17 cellular contexts compared by ENCODE assay signal in genomic region chr20:64051532-64052325, GRCh38. TPM values are rescaled to one million over a fixed set of nuclear protein-coding genes. Genes with fewer than 3 reads are reported as not detected.
DNase-seq lines count a peak whose midpoint lies in the region; FAIRE-seq and TF ChIP-seq lines count a peak whose summit lies in the region.
"Had no signal": no experiment of that assay in that cellular context is flagged by ENCODE, and none has a peak within 500 bp of the region (broad histone marks: within the 10 kb centered on the region; RNA-seq: fewer than 3 reads in every experiment).

No MANE protein-coding gene starts in this region.

- H3K9me3 Mint-ChIP-seq in type B pancreatic cell: no peaks in the 10 kb centered on the region
- H3K9me3 Mint-ChIP-seq: activated CD8-positive, alpha-beta T cell treated with anti-CD3 and anti-CD28 coated beads for 36 hours; activated T-helper 2 cell treated with anti-CD3 and anti-CD28 coated beads, Interferon-gamma antibody, Interleukin-2, Interleukin-4, amounts not matched to agents 10 μg/mL and 5 μg/mL and 100 μg/mL, durations not matched to agents 14 hours and 24 hours and 36 hours; mesothelial cell of epicardium had no signal

- 58 to 83% methylated on average over 15 of the region's 15 CpGs for WGBS in sigmoid colon, 2 donors

- peaks cover 0 to 31% (median 6%) of the 10 kb centered on the region in 11 experiments; a peak in 10 of 22 replicates for H4K20me1 ChIP-seq in BLaER1 treated with 17β-estradiol and CSF1 and Interleukin-3, amounts not matched to agents 10 nM and 100 nM

- no peak overlapping the region for H3K4me3 Mint-ChIP-seq in type B pancreatic cell
- H3K4me3 Mint-ChIP-seq: activated CD8-positive, alpha-beta T cell treated with anti-CD3 and anti-CD28 coated beads for 36 hours; mesothelial cell of epicardium had no signal

- FAIRE-seq in kidney (lab: Jason Lieb, UNC) (no peak), D721Med (lab: Jason Lieb, UNC) (no peak)

- H3K4me1 ChIP-seq in BLaER1 treated with 17β-estradiol and CSF1 and Interleukin-3, amounts not matched to agents 10 nM and 100 nM: peaks cover 30 to 83% (median 74%) of the 10 kb centered on the region in 10 experiments
- H3K4me1 ChIP-seq in kidney (ENCODE audit: control insufficient read depth in 1 of 2, insufficient read depth in 1 of 2, low read depth in 1 of 2, low read length in 2 of 2) (peaks cover 0 to 19% of the 10 kb centered on the region in 2 donors), sigmoid colon (peaks cover 0 to 21% (median 16%) of the 10 kb centered on the region in 4 donors)

- H3K9ac ChIP-seq in BLaER1 treated with 17β-estradiol and CSF1 and Interleukin-3, amounts not matched to agents 10 nM and 100 nM: no peak overlapping the region
- no peak overlapping the region for H3K9ac ChIP-seq in kidney (ENCODE audit: low read length in 2 of 2)

- intact Hi-C loops in kidney (cut with DNase I) (no loop called here), sigmoid colon (cut with DNase I) (no loop called here)

- no peak for TF ChIP-seq POLR2A in sigmoid colon (IDR thresholded peaks at IDR 0.05)

- H3K27ac Mint-ChIP-seq in type B pancreatic cell: no peak overlapping the region
- H3K27ac Mint-ChIP-seq: activated CD8-positive, alpha-beta T cell treated with anti-CD3 and anti-CD28 coated beads for 36 hours; activated T-helper 2 cell treated with anti-CD3 and anti-CD28 coated beads, Interferon-gamma antibody, Interleukin-2, Interleukin-4, amounts not matched to agents 10 μg/mL and 5 μg/mL and 100 μg/mL, durations not matched to agents 14 hours and 24 hours and 36 hours; mesothelial cell of epicardium had no signal

- peaks cover 13% of the 10 kb centered on the region for H3K4me1 Mint-ChIP-seq in type B pancreatic cell (ENCODE audit: unreplicated experiment)

- H3K36me3 Mint-ChIP-seq in type B pancreatic cell: no peaks in the 10 kb centered on the region
- H3K36me3 Mint-ChIP-seq: mesothelial cell of epicardium had no signal

- no peak for TF ChIP-seq EP300 in sigmoid colon (IDR thresholded peaks at IDR 0.05)

- H3K36me3 ChIP-seq in BLaER1 treated with 17β-estradiol and CSF1 and Interleukin-3, amounts not matched to agents 10 nM and 100 nM: no peaks in the 10 kb centered on the region
- H3K36me3 ChIP-seq in kidney (ENCODE audit: control insufficient read depth in 1 of 2, insufficient read depth in 2 of 2, low read length in 2 of 2) (no peaks in the 10 kb centered on the region), sigmoid colon (no peaks in the 10 kb centered on the region)
- H3K36me3 ChIP-seq: tibial nerve had no signal

- H3K9me3 ChIP-seq in BLaER1 treated with 17β-estradiol and CSF1 and Interleukin-3, amounts not matched to agents 10 nM and 100 nM (replicated peaks in 1 of 11): no peaks in the 10 kb centered on the region
- H3K9me3 ChIP-seq in kidney (ENCODE audit: control insufficient read depth in 1 of 2, low read length in 2 of 2): no peaks in the 10 kb centered on the region
- H3K9me3 ChIP-seq in sigmoid colon: no peaks in the 10 kb centered on the region
- H3K9me3 ChIP-seq: Caco-2, tibial nerve had no signal

- H3K27me3 ChIP-seq in BLaER1 treated with 17β-estradiol and CSF1 and Interleukin-3, amounts not matched to agents 10 nM and 100 nM: peaks cover 61 to 88% (median 76%) of the 10 kb centered on the region in 11 experiments
- H3K27me3 ChIP-seq in sigmoid colon: peaks cover 41 to 94% (median 84%) of the 10 kb centered on the region in 3 donors

- peaks cover 42% of the 10 kb centered on the region for H3K27me3 Mint-ChIP-seq in type B pancreatic cell

- no peak overlapping the region for H3K27ac ChIP-seq in BLaER1 treated with 17β-estradiol and CSF1 and Interleukin-3, amounts not matched to agents 10 nM and 100 nM
- H3K27ac ChIP-seq in coronary artery: peak overlapping the region; percentile 52 to 79
- H3K27ac ChIP-seq in kidney (ENCODE audit: low read depth in 2 of 2, low read length in 2 of 2): peak overlapping the region; percentile 78 to 86
- H3K27ac ChIP-seq in sigmoid colon: peak overlapping the region; percentile 47 to 70 (median 60)

- DNase-seq in coronary artery (ENCODE audit: low spot score) (no peak), kidney (peak; percentile 92), sigmoid colon (no peak), type B pancreatic cell (ENCODE audit: extremely low spot score, unreplicated experiment) (no peak), D721Med (ENCODE audit: insufficient read length, low spot score) (no peak), putamen (ENCODE audit: low spot score) (no peak)
- DNase-seq in stimulated activated CD4-positive, alpha-beta T cell treated with anti-CD3 and anti-CD28 coated beads, Interleukin-2, amount 100 ng/mL, for 24 hours: no peak
- DNase-seq: ACHN; activated CD8-positive, alpha-beta T cell treated with anti-CD3 and anti-CD28 coated beads for 36 hours; anterior cingulate cortex; Caco-2; MM.1S; occipital lobe had no signal

- H3K4me3 ChIP-seq in BLaER1 treated with 17β-estradiol and CSF1 and Interleukin-3, amounts not matched to agents 10 nM and 100 nM: no peak overlapping the region
- H3K4me3 ChIP-seq in coronary artery (peak overlapping the region; percentile 69), kidney (ENCODE audit: low read length in 2 of 2) (no peak overlapping the region), sigmoid colon (no peak overlapping the region)
- H3K4me3 ChIP-seq: tibial nerve had no signal

- TF ChIP-seq CTCF in coronary artery (IDR thresholded peaks at IDR 0.05): no peak
- TF ChIP-seq CTCF in kidney (IDR thresholded peaks at IDR 0.05; ENCODE audit: borderline replicate concordance, extremely low read depth, insufficient read depth): no peak
- TF ChIP-seq CTCF in sigmoid colon (IDR thresholded peaks at IDR 0.05): no peak
- no peak for TF ChIP-seq CTCF in type B pancreatic cell (conservative IDR thresholded peaks at IDR 0.05)
- TF ChIP-seq CTCF in D721Med (IDR thresholded peaks at IDR 0.05; ENCODE audit: insufficient read depth, missing control alignments): no peak

- peak overlapping the region in 8 of 11 experiments; percentile 4 to 98 (median 90); a peak in 15 of 22 replicates for H3K4me2 ChIP-seq in BLaER1 treated with 17β-estradiol and CSF1 and Interleukin-3, amounts not matched to agents 10 nM and 100 nM

RNA-seq across cellular contexts. Expression of gene SOX18, which starts 2.3 kb away (rescaled TPM):
- total RNA-seq in kidney (56.7 TPM), sigmoid colon (1 to 10 TPM; 1.8 to 5.5 (median 3.8) TPM), type B pancreatic cell (ENCODE audit: low replicate concordance) (0.72 and 1.2 TPM in 2 replicates)
- polyA plus RNA-seq in kidney (ENCODE audit: insufficient read depth, low read depth, low replicate concordance) (36.5 TPM), sigmoid colon (10 to 100 TPM in 1 of 3 donors, 1 to 10 TPM in 1, under 1 TPM in 1; 0.69 to 11.9 (median 3.0) TPM)
- total RNA-seq: activated CD8-positive, alpha-beta T cell treated with anti-CD3 and anti-CD28 coated beads for 36 hours had no signal

RNA-seq across cellular contexts. Expression of gene TCEA2, which starts 11.3 kb away (rescaled TPM):
- 53.8 TPM for total RNA-seq in kidney
- polyA plus RNA-seq in kidney (ENCODE audit: insufficient read depth, low read depth, low replicate concordance): 90.9 TPM
- 10 to 100 TPM; 41.7 to 50.5 (median 42.2) TPM for total RNA-seq in sigmoid colon
- polyA plus RNA-seq in sigmoid colon: 10 to 100 TPM in 2 of 3 donors, 1 to 10 TPM in 1; 2.1 to 14.0 (median 11.4) TPM
- total RNA-seq in type B pancreatic cell (ENCODE audit: low replicate concordance): 33.4 and 73.3 TPM in 2 replicates

RNA-seq across cellular contexts. Expression of gene C20orf204, which starts 15.7 kb away (rescaled TPM):
- 2.4 TPM for total RNA-seq in kidney
- 0.75 TPM for polyA plus RNA-seq in kidney (ENCODE audit: insufficient read depth, low read depth, low replicate concordance)
- 1 to 10 TPM in 1 of 4 donors, under 1 TPM in 3; under 0.01 to 1.1 (median 0.37) TPM for total RNA-seq in sigmoid colon
- 1 to 10 TPM in 1 of 3 donors, not detected in 2; 1.7 TPM for polyA plus RNA-seq in sigmoid colon
- total RNA-seq in type B pancreatic cell (ENCODE audit: low replicate concordance): 3.0 and 7.4 TPM in 2 replicates

RNA-seq across cellular contexts. Expression of gene RGS19, which starts 27.6 kb away (rescaled TPM):
- 20.2 TPM for total RNA-seq in kidney
- 6.8 TPM for polyA plus RNA-seq in kidney (ENCODE audit: insufficient read depth, low read depth, low replicate concordance)
- 10 to 100 TPM in 2 of 4 donors, 1 to 10 TPM in 2; 7.5 to 12.3 (median 10.5) TPM for total RNA-seq in sigmoid colon
- polyA plus RNA-seq in sigmoid colon: 10 to 100 TPM; 11.1 to 22.0 (median 12.6) TPM
- total RNA-seq in type B pancreatic cell (ENCODE audit: low replicate concordance): 8.4 and 9.5 TPM in 2 replicates

RNA-seq across cellular contexts. Expression of gene OPRL1, which starts 28.2 kb away (rescaled TPM):
- total RNA-seq in kidney (1.2 TPM), sigmoid colon (1 to 10 TPM in 1 of 4 donors, under 1 TPM in 3; 0.71 to 2.2 (median 0.89) TPM), type B pancreatic cell (ENCODE audit: low replicate concordance) (0.50 and 1.9 TPM in 2 replicates)
- polyA plus RNA-seq in kidney (ENCODE audit: insufficient read depth, low read depth, low replicate concordance) (0.39 TPM), sigmoid colon (1 to 10 TPM in 1 of 3 donors, under 1 TPM in 1, not detected in 1; under 0.01 to 1.0 TPM)

Comparison
In these comparisons a context has a peak if more than half of its experiments do, and no peak if none do; other contexts are left out.
1. H3K27ac ChIP-seq: peak in coronary artery (2 of 2), kidney (2 of 2) and sigmoid colon (4 of 4); none in BLaER1 treated with 17β-estradiol and CSF1 and Interleukin-3, amounts not matched to agents 10 nM and 100 nM (0 of 11).